ENCODE assay signal across 8 cellular contexts in genomic region chr13:23378009-23378632, GRCh38. TPM values are rescaled to one million over a fixed set of nuclear protein-coding genes. Genes with fewer than 3 reads are reported as not detected.
DNase-seq lines count a peak whose midpoint lies in the region; ATAC-seq lines count a peak whose summit lies in the region.

No MANE protein-coding gene starts in this region.

- no peak overlapping the region for H3K4me3 ChIP-seq in trophoblast cell (ENCODE audit: low read depth, low read length)

- H3K9ac ChIP-seq in trophoblast cell (ENCODE audit: low read length) = no peak overlapping the region

- no CpG with 5 or more reads among the region's 11 CpGs for WGBS in trophoblast cell (ENCODE audit: extremely low coverage, insufficient coverage, insufficient read length)

- peaks cover 7% of the 10 kb centered on the region for H3K79me1 ChIP-seq in trophoblast cell (ENCODE audit: low read length)

- H3K14ac ChIP-seq in trophoblast cell (ENCODE audit: low read length) = no peak overlapping the region

- no peak overlapping the region for H4K8ac ChIP-seq in trophoblast cell (ENCODE audit: low read depth, low read length)

- H3K4me2 ChIP-seq in trophoblast cell (ENCODE audit: low read length) = no peak overlapping the region

- H3K4ac ChIP-seq in trophoblast cell (ENCODE audit: low read depth, low read length) = no peak overlapping the region

- no peak overlapping the region for H3K23ac ChIP-seq in trophoblast cell (ENCODE audit: low read length)

- ATAC-seq in GM18508 (IDR thresholded peaks at IDR 0.05; ENCODE audit: insufficient read depth, unreplicated experiment) = peak; percentile 35
- ATAC-seq in HG03575 (IDR thresholded peaks at IDR 0.05; ENCODE audit: extremely low read depth, insufficient number of reproducible peaks, low FRiP score, unreplicated experiment) = peak; percentile 48
- peak; percentile 40 to 46 for ATAC-seq in activated CD4-positive, CD25-positive, alpha-beta regulatory T cell treated with anti-CD3 and anti-CD28 coated beads, Interleukin-2, amount 50 U/mL, for 24 hours

- no peak overlapping the region for H2AK5ac ChIP-seq in trophoblast cell (ENCODE audit: low read length)

- H3K18ac ChIP-seq in trophoblast cell (ENCODE audit: low read length) = no peak overlapping the region

- peaks cover 3% of the 10 kb centered on the region for H3K79me2 ChIP-seq in trophoblast cell (ENCODE audit: control insufficient read depth, insufficient read depth, low read length, poor library complexity)

- peaks cover 2 to 11% of the 10 kb centered on the region in 2 experiments for H3K4me1 ChIP-seq in trophoblast cell (ENCODE audit: control insufficient read depth in 1 of 2, insufficient read depth in 2 of 2, low read length in 2 of 2)

- no peaks in the 10 kb centered on the region for H3K27me3 ChIP-seq in trophoblast cell (ENCODE audit: insufficient read depth, low read length)

- no peak overlapping the region for H3K27ac ChIP-seq in trophoblast cell (ENCODE audit: low read depth, low read length)

- no peaks in the 10 kb centered on the region for H3K36me3 ChIP-seq in trophoblast cell (ENCODE audit: control insufficient read depth in 1 of 2, insufficient read depth in 2 of 2, low read length in 2 of 2)

- H4K91ac ChIP-seq in trophoblast cell (ENCODE audit: low read depth, low read length) = no peak overlapping the region

- no peak overlapping the region for H2BK120ac ChIP-seq in trophoblast cell (ENCODE audit: insufficient read depth, low read length, poor library complexity)

- DNase-seq in dedifferentiated amniotic fluid mesenchymal stem cell (ENCODE audit: extremely low spot score) (peak; percentile 94), trophoblast cell (peak; percentile 12 to 38), DMS53 treated with DMSO at 0.1 percent for 48 hours (lab: John Stamatoyannopoulos, UW; ENCODE audit: unreplicated experiment) (no peak), HT-29 (ENCODE audit: low spot score) (no peak)
- no peak for DNase-seq in NK-92 treated with Interleukin-12 subunit alpha and Interleukin-12 subunit beta, amount 100 ng/mL, for 24 hours (lab: John Stamatoyannopoulos, UW)

- H2BK12ac ChIP-seq in trophoblast cell (ENCODE audit: low read length) = no peak overlapping the region

- H3K9me3 ChIP-seq in trophoblast cell (ENCODE audit: insufficient read depth, low read depth, low read length) = peaks cover 4% of the 10 kb centered on the region

- no peak overlapping the region for H2AFZ ChIP-seq in trophoblast cell (ENCODE audit: insufficient read depth, low read length, poor library complexity)

- no peak overlapping the region for H4K12ac ChIP-seq in trophoblast cell (ENCODE audit: low read depth, low read length)

- H2BK5ac ChIP-seq in trophoblast cell (ENCODE audit: low read depth, low read length, poor library complexity) = no peak overlapping the region

RNA-seq across cellular contexts. Expression of gene SACS, which starts 55.4 kb away (rescaled TPM):
- polyA plus RNA-seq in trophoblast cell (2013) = 13.0 and 13.3 TPM in 2 replicates
- 17.7 and 19.7 TPM in 2 replicates for total RNA-seq in HT-29 (2014; rRNA removed; shearing (Covaris generic))

Comparison
In these comparisons a context has a peak if more than half of its experiments do, and no peak if none do; other contexts are left out.
1. DNase-seq: peak in dedifferentiated amniotic fluid mesenchymal stem cell (single experiment) and trophoblast cell (2 of 2); none in DMS53 treated with DMSO at 0.1 percent for 48 hours (single experiment), NK-92 treated with Interleukin-12 subunit alpha and Interleukin-12 subunit beta, amount 100 ng/mL, for 24 hours (single experiment) and HT-29 (single experiment).
2. Peak in every context shown above with its lines, with median percentiles within 50 percentile points of each other: ATAC-seq.